ENCODE assay signal across 13 cellular contexts in the genomic region with DNA sequence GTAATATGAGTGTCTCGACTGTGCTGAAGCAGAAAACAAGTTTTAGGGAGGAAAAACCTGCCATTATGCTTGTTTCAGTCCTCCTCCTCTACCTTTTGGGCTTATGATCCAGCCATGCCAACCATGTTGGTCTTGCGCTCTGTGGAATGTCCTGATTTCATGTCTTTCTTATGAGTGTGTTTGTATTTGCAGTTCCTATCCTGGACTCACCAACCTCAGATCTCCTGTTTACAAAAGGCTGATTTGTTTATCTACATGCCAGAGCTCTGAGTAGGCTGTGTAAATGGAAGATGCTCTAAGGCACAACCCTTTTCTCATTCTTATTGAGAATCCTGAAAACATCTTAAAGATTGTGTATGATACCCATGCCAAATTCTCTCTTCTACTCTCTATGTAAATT.
DNase-seq lines count a peak whose midpoint lies in the region; ATAC-seq and TF ChIP-seq lines count a peak whose summit lies in the region.
"Had no signal": no experiment of that assay in that cellular context is flagged by ENCODE, and none has a peak within 500 bp of the region (broad histone marks: within the 10 kb centered on the region; RNA-seq: fewer than 3 reads in every experiment).

No MANE protein-coding gene starts in this region.

- BruUV-seq in PC-3 (replicated peaks; lab: Mats Ljungman, UMichigan) = no TSS peak

- intact Hi-C loops in PC-3 (cut with micrococcal nuclease) (loop anchor here (1.0 kb wide), 1 partner anchor 19 kb away; no protein-coding TSS in a partner anchor), mucosa of descending colon (cut with DNase I, micrococcal nuclease) (no loop called here)

- H3K4me3 ChIP-seq in PC-3 (ENCODE audit: low read length) (0 out of 2 replicates have a peak overlapping the region, but pooled peaks have one; percentile 9), mucosa of descending colon (no peak overlapping the region)
- H3K4me3 ChIP-seq: sigmoid colon had no signal

- peak; percentile 99 for ATAC-seq in PC-3
- no peak for ATAC-seq in HG03457 (IDR thresholded peaks at IDR 0.05; ENCODE audit: unreplicated experiment)
- no peak for ATAC-seq in mucosa of descending colon
- ATAC-seq: activated T-cell treated with anti-CD3 and anti-CD28 coated beads, Interleukin-2, amount 50 U/mL, for 72 hours; naive thymus-derived CD8-positive, alpha-beta T cell had no signal

- peaks cover 12% of the 10 kb centered on the region; the same call in 1 of the 2 replicates for H3K36me3 ChIP-seq in PC-3 (ENCODE audit: low read depth, low read length)
- no peaks in the 10 kb centered on the region for H3K36me3 ChIP-seq in mucosa of descending colon (ENCODE audit: low read depth)
- H3K36me3 ChIP-seq: sigmoid colon had no signal

- H3K9ac ChIP-seq in PC-3 (ENCODE audit: low read length) = peak overlapping the region; percentile 36

- peak overlapping the region; percentile 68 for H3K4me2 ChIP-seq in PC-3 (ENCODE audit: low read length)

- no peaks in the 10 kb centered on the region for H3K79me2 ChIP-seq in PC-3 (ENCODE audit: low read length)

- H3K9me3 ChIP-seq in PC-3 (ENCODE audit: low read length) (no peaks in the 10 kb centered on the region), mucosa of descending colon (peaks cover 7% of the 10 kb centered on the region)

- TF ChIP-seq CTCF in PC-3 (conservative IDR thresholded peaks at IDR 0.05; ENCODE audit: low read depth, low read length) = no peak
- TF ChIP-seq CTCF in mucosa of descending colon (IDR thresholded peaks at IDR 0.05) = no peak

- peak; percentile 90 for DNase-seq in EL
- DNase-seq in PC-3 = peak; percentile 88
- DNase-seq in dermis blood vessel endothelial cell = peak; percentile 35
- peak; percentile 74 for DNase-seq in non-pigmented ciliary epithelial cell (ENCODE audit: low read depth)
- no peak for DNase-seq in C1 segment of cervical spinal cord (lab: John Stamatoyannopoulos, UW)
- no peak for DNase-seq in retina
- DNase-seq in mucosa of descending colon = no peak
- DNase-seq: activated T-cell treated with anti-CD3 and anti-CD28 coated beads, Interleukin-2, amount 50 U/mL, for 72 hours; COR-L47; endodermal cell; naive thymus-derived CD8-positive, alpha-beta T cell; sigmoid colon had no signal

- peak overlapping the region; percentile 84 for H3K27ac ChIP-seq in PC-3 (ENCODE audit: low read length)
- H3K27ac ChIP-seq: sigmoid colon had no signal

- H2AFZ ChIP-seq in PC-3 (ENCODE audit: low read length) = peak overlapping the region; percentile 53; the same call in 1 of the 2 replicates

- peaks cover 29% of the 10 kb centered on the region for H3K4me1 ChIP-seq in PC-3 (ENCODE audit: insufficient read depth, low read length)
- H3K4me1 ChIP-seq in mucosa of descending colon (ENCODE audit: low read depth) = no peaks in the 10 kb centered on the region
- H3K4me1 ChIP-seq: sigmoid colon had no signal

- POLR2A ChIA-PET in PC-3 (lab: Charles Lee; ENCODE audit: unreplicated experiment) = no interaction called here

- no peaks in the 10 kb centered on the region for H3K9me2 ChIP-seq in PC-3 (replicated peaks; ENCODE audit: low read length)

- CTCF ChIA-PET in PC-3 (lab: Charles Lee) = no interaction called here

- peaks cover 16% of the 10 kb centered on the region for H3F3A ChIP-seq in PC-3 (ENCODE audit: low read length, unreplicated experiment)

- H3K27me3 ChIP-seq in PC-3 (ENCODE audit: low read length) = no peaks in the 10 kb centered on the region
- H3K27me3 ChIP-seq: sigmoid colon had no signal

- no peaks in the 10 kb centered on the region for H4K20me1 ChIP-seq in PC-3 (ENCODE audit: low read length)

Comparison
In these comparisons a context has a peak if more than half of its experiments do, and no peak if none do; other contexts are left out.
1. DNase-seq: peak in EL (single experiment), PC-3 (single experiment), dermis blood vessel endothelial cell (single experiment) and non-pigmented ciliary epithelial cell (single experiment); none in C1 segment of cervical spinal cord (0 of 14), retina (single experiment) and mucosa of descending colon (0 of 3).